Comparison of ENCODE assay signal across 9 cellular contexts in the genomic region with DNA sequence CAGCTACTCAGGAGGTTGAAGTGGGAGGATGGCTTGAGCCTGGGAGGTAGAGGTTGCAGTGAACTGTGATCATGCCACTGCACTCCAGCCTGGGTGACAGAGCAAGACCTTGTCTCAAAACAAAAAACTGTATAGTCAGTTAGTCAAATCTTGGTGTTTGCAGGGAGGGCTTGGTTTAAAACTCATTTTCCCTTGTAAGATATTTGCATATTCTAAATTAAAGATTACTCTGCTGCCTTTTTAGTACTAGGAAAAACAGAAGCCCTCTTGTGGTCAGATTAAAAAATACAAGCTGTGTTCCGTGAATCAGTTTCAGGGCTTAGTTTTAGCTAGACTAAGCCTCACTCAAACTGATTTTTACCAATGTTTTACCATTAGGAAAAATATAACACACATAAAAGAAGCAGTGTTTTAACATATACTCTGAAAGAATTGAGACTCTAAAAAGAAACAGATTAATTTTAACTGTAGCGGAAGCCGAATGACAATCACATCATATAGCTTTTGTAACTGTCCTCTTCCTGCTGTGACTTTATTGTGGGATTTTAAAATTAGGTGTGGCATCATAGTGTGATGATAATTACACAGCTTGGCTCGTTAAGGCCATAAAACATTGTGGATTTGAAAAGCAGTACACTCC.
A peak's percentile ranks its signal among the peaks of the same experiment; 100 is the strongest.
DNase-seq lines count a peak whose midpoint lies in the region; ATAC-seq and TF ChIP-seq lines count a peak whose summit lies in the region.
"Had no signal": no experiment of that assay in that cellular context is flagged by ENCODE, and none has a peak within 500 bp of the region (broad histone marks: within the 10 kb centered on the region; RNA-seq: fewer than 3 reads in every experiment).

No MANE protein-coding gene starts in this region.

- H3K9me3 Mint-ChIP-seq in nephron progenitor cell, result no peaks in the 10 kb centered on the region
- no peaks in the 10 kb centered on the region for H3K9me3 Mint-ChIP-seq in activated CD4-positive, alpha-beta T cell treated with anti-CD3 and anti-CD28 coated beads, Interleukin-2, amount 10 ng/mL, durations not matched to agents 24 days and 14 days
- H3K9me3 Mint-ChIP-seq: dendritic cell treated with granulocyte-macrophage colony-stimulating factor and Interleukin-4, amounts not matched to agents 40 ng/mL and 50 ng/mL, for 4 days had no signal

- ATAC-seq in HG02884 (IDR thresholded peaks at IDR 0.05; ENCODE audit: unreplicated experiment) (peak; percentile 62), HG03571 (IDR thresholded peaks at IDR 0.05; ENCODE audit: unreplicated experiment) (no peak)

- peak; percentile 63 for TF ChIP-seq CTCF in choroid plexus epithelial cell (conservative IDR thresholded peaks at IDR 0.05; ENCODE audit: low read depth, low read length)
- peak; percentile 76 for TF ChIP-seq CTCF in nephron progenitor cell (IDR thresholded peaks at IDR 0.05)

- H3K27me3 Mint-ChIP-seq in nephron progenitor cell (ENCODE audit: low read depth, poor library complexity), result peaks cover 3% of the 10 kb centered on the region
- peaks cover 4% of the 10 kb centered on the region for H3K27me3 Mint-ChIP-seq in activated CD4-positive, alpha-beta T cell treated with anti-CD3 and anti-CD28 coated beads, Interleukin-2, amount 10 ng/mL, durations not matched to agents 24 days and 14 days

- H3K27ac Mint-ChIP-seq in nephron progenitor cell, result no peak overlapping the region
- H3K27ac Mint-ChIP-seq in activated CD4-positive, alpha-beta T cell treated with anti-CD3 and anti-CD28 coated beads, Interleukin-2, amount 10 ng/mL, durations not matched to agents 24 days and 14 days, result no peak overlapping the region
- H3K27ac Mint-ChIP-seq: dendritic cell treated with granulocyte-macrophage colony-stimulating factor and Interleukin-4, amounts not matched to agents 40 ng/mL and 50 ng/mL, for 4 days had no signal

- DNase-seq in NCI-H524 (lab: John Stamatoyannopoulos, UW) (peak; percentile 37 to 49), NCI-H524 treated with DMSO at 0.1 percent for 48 hours (lab: John Stamatoyannopoulos, UW) (no peak), NCI-H748 (lab: John Stamatoyannopoulos, UW; ENCODE audit: unreplicated experiment) (peak; percentile 98), choroid plexus epithelial cell (ENCODE audit: low read depth) (peak; percentile 72), nephron progenitor cell (no peak)
- DNase-seq in activated CD4-positive, alpha-beta T cell treated with anti-CD3 and anti-CD28 coated beads, Interleukin-2, amount 10 ng/mL, durations not matched to agents 24 days and 14 days, result no peak

- no peak overlapping the region for H3K4me3 Mint-ChIP-seq in nephron progenitor cell
- no peak overlapping the region for H3K4me3 Mint-ChIP-seq in activated CD4-positive, alpha-beta T cell treated with anti-CD3 and anti-CD28 coated beads, Interleukin-2, amount 10 ng/mL, durations not matched to agents 24 days and 14 days
- H3K4me3 Mint-ChIP-seq: dendritic cell treated with granulocyte-macrophage colony-stimulating factor and Interleukin-4, amounts not matched to agents 40 ng/mL and 50 ng/mL, for 4 days had no signal

- H3K4me1 Mint-ChIP-seq in nephron progenitor cell, result peaks cover 16% of the 10 kb centered on the region
- peaks cover 8% of the 10 kb centered on the region for H3K4me1 Mint-ChIP-seq in activated CD4-positive, alpha-beta T cell treated with anti-CD3 and anti-CD28 coated beads, Interleukin-2, amount 10 ng/mL, durations not matched to agents 24 days and 14 days

- no peak overlapping the region for H3K4me3 ChIP-seq in choroid plexus epithelial cell (ENCODE audit: low read depth, low read length)

- intact Hi-C loops in activated CD4-positive, alpha-beta T cell treated with anti-CD3 and anti-CD28 coated beads, Interleukin-2, amount 10 ng/mL, durations not matched to agents 24 days and 14 days (cut with micrococcal nuclease), result loop anchor here (1.0 kb wide), 1 partner anchor 341 kb away; no protein-coding TSS in a partner anchor

- no peaks in the 10 kb centered on the region for H3K36me3 Mint-ChIP-seq in nephron progenitor cell (ENCODE audit: low read depth)
- no peaks in the 10 kb centered on the region for H3K36me3 Mint-ChIP-seq in activated CD4-positive, alpha-beta T cell treated with anti-CD3 and anti-CD28 coated beads, Interleukin-2, amount 10 ng/mL, durations not matched to agents 24 days and 14 days (ENCODE audit: low read depth)

Comparison
In these comparisons a context has a peak if more than half of its experiments do, and no peak if none do; other contexts are left out.
1. DNase-seq: peak in NCI-H524 (2 of 2), NCI-H748 (single experiment) and choroid plexus epithelial cell (single experiment); none in NCI-H524 treated with DMSO at 0.1 percent for 48 hours (single experiment), nephron progenitor cell (single experiment) and activated CD4-positive, alpha-beta T cell treated with anti-CD3 and anti-CD28 coated beads, Interleukin-2, amount 10 ng/mL, durations not matched to agents 24 days and 14 days (single experiment).